8 cellular contexts compared by ENCODE assay signal in genomic region chr16:47142469-47143328, GRCh38. TPM values are rescaled to one million over a fixed set of nuclear protein-coding genes. Genes with fewer than 3 reads are reported as not detected.
DNase-seq lines count a peak whose midpoint lies in the region; ATAC-seq and TF ChIP-seq lines count a peak whose summit lies in the region.

No MANE protein-coding gene starts in this region.

- peak; percentile 6 to 31 (median 18) for DNase-seq in CD4-positive, CD25-positive, alpha-beta regulatory T cell
- peak in 1 of 2 experiments; percentile 32 for DNase-seq in HL-60 (ENCODE audit: low read depth in 1 of 2, low spot score in 1 of 2)
- peak; percentile 77 for DNase-seq in SK-N-SH
- DNase-seq in MCF 10A (ENCODE audit: unreplicated experiment) = peak; percentile 46
- no peak for DNase-seq in NCI-H774 (lab: John Stamatoyannopoulos, UW)

- peak overlapping the region; percentile 87 to 95 (median 91) for H3K4me3 Mint-ChIP-seq in CD4-positive, CD25-positive, alpha-beta regulatory T cell
- H3K4me3 Mint-ChIP-seq in MCF 10A (ENCODE audit: unreplicated experiment) = peak overlapping the region; percentile 80

- H4K20me1 ChIP-seq in SK-N-SH (ENCODE audit: insufficient read depth) = no peaks in the 10 kb centered on the region

- H3K27me3 Mint-ChIP-seq in CD4-positive, CD25-positive, alpha-beta regulatory T cell = peaks cover 12% of the 10 kb centered on the region
- no peaks in the 10 kb centered on the region for H3K27me3 Mint-ChIP-seq in MCF 10A (ENCODE audit: insufficient read depth, unreplicated experiment)

- H3K9me2 ChIP-seq in SK-N-SH = no peaks in the 10 kb centered on the region

- H3K27me3 ChIP-seq in CD4-positive, CD25-positive, alpha-beta regulatory T cell (ENCODE audit: control insufficient read depth, insufficient read depth, low read length) = peaks cover 7% of the 10 kb centered on the region
- H3K27me3 ChIP-seq in HL-60 (ENCODE audit: insufficient read depth, poor library complexity, severe bottlenecking) (no peaks in the 10 kb centered on the region), SK-N-SH (ENCODE audit: insufficient read depth) (no peaks in the 10 kb centered on the region), iPS-20b (ENCODE audit: insufficient read depth, low read length) (peaks cover 36% of the 10 kb centered on the region)

- no peak for ATAC-seq in CD4-positive, CD25-positive, alpha-beta regulatory T cell (ENCODE audit: low read depth in 2 of 2)
- ATAC-seq in GM19351 (IDR thresholded peaks at IDR 0.05; ENCODE audit: unreplicated experiment) = peak; percentile 2

- CTCF ChIA-PET in SK-N-SH (lab: Yijun Ruan, JAX) = interaction anchor here (0.8 to 6.3 kb wide), 55 partner anchors 10 to 1487 kb away, joined by 3 to 152 read pairs (median 5); partner anchors contain the start of genes ABCC12 and DNAJA2
- CTCF ChIA-PET in MCF 10A (lab: Yijun Ruan, JAX) = interaction anchor here (0.6 to 6.2 kb wide), 42 partner anchors 10 to 1468 kb away, joined by 3 to 51 read pairs (median 5); partner anchors contain the start of genes DNAJA2, ITFG1 and PHKB

- H3K9ac ChIP-seq in SK-N-SH = peak overlapping the region; percentile 74; the same call in 1 of the 2 replicates
- H3K9ac ChIP-seq in iPS-20b (ENCODE audit: low read depth, low read length) = peak overlapping the region; percentile 66; the same call in 1 of the 2 replicates

- H3K36me3 Mint-ChIP-seq in CD4-positive, CD25-positive, alpha-beta regulatory T cell = no peaks in the 10 kb centered on the region
- peaks cover 10% of the 10 kb centered on the region for H3K36me3 Mint-ChIP-seq in MCF 10A (ENCODE audit: insufficient read depth, unreplicated experiment)

- H3K4me2 ChIP-seq in SK-N-SH = peak overlapping the region; percentile 89

- H3K27ac Mint-ChIP-seq in CD4-positive, CD25-positive, alpha-beta regulatory T cell = peak overlapping the region; percentile 74 to 92 (median 84)
- peak overlapping the region; percentile 31 for H3K27ac Mint-ChIP-seq in MCF 10A (ENCODE audit: low read depth, unreplicated experiment)

- WGBS in SK-N-SH (ENCODE audit: low lambda C conversion rate) = 6% methylated on average over 19 of the region's 64 CpGs

- peaks cover 13% of the 10 kb centered on the region for H3F3A ChIP-seq in SK-N-SH (replicated peaks; ENCODE audit: insufficient read depth)

- no TSS peak for BruUV-seq in MCF 10A (replicated peaks; lab: Mats Ljungman, UMichigan)

- H3K4me3 ChIP-seq in CD4-positive, CD25-positive, alpha-beta regulatory T cell (ENCODE audit: low read depth, low read length) = peak overlapping the region; percentile 81
- H3K4me3 ChIP-seq in HL-60 (replicated peaks; ENCODE audit: insufficient read depth, low read length) (peak overlapping the region; percentile 85), SK-N-SH (ENCODE audit: low read depth in 2 of 2, low read length in 1 of 2) (peak overlapping the region; percentile 83 to 84), iPS-20b (ENCODE audit: low read length) (peak overlapping the region; percentile 70), skin epidermis (peak overlapping the region; percentile 44 to 74 (median 51))

- no peak for TF ChIP-seq EP300 in SK-N-SH (IDR thresholded peaks at IDR 0.05; ENCODE audit: borderline replicate concordance in 1 of 2, low read depth in 1 of 2, low read length in 1 of 2)

- POLR2A ChIA-PET in SK-N-SH (lab: Yijun Ruan, JAX) (interaction anchor here (0.6 to 2.5 kb wide), 6 partner anchors 12 to 1022 kb away, joined by 3 to 12 read pairs (median 3); no protein-coding TSS in a partner anchor), MCF 10A (lab: Yijun Ruan, JAX) (interaction anchor here (0.5 to 4.5 kb wide), 17 partner anchors 11 to 1465 kb away, joined by 3 to 50 read pairs (median 4); partner anchors contain the start of genes DNAJA2, ITFG1 and PHKB)

- peaks cover 54% of the 10 kb centered on the region for H3K79me2 ChIP-seq in SK-N-SH (ENCODE audit: insufficient read depth)

- peaks cover 31% of the 10 kb centered on the region for H3K4me1 ChIP-seq in CD4-positive, CD25-positive, alpha-beta regulatory T cell (ENCODE audit: control insufficient read depth, insufficient read depth, low read length, poor library complexity, severe bottlenecking)
- H3K4me1 ChIP-seq in SK-N-SH (ENCODE audit: control insufficient read depth in 1 of 2, insufficient read depth in 2 of 2, low read depth in 1 of 2, low read length in 1 of 2) (peaks cover 7 to 19% of the 10 kb centered on the region in 2 experiments; a peak in 2 of 4 replicates), iPS-20b (ENCODE audit: insufficient read depth, low read length) (peaks cover 4% of the 10 kb centered on the region; the same call in 1 of the 2 replicates)

- peak overlapping the region; percentile 79 for H2AFZ ChIP-seq in SK-N-SH (ENCODE audit: low read depth)

- H3K36me3 ChIP-seq in CD4-positive, CD25-positive, alpha-beta regulatory T cell (ENCODE audit: control insufficient read depth, insufficient read depth, low read length) = no peaks in the 10 kb centered on the region
- H3K36me3 ChIP-seq in SK-N-SH (replicated peaks in 1 of 2; ENCODE audit: control insufficient read depth in 1 of 2, insufficient read depth in 2 of 2, low read length in 1 of 2) (no peaks in the 10 kb centered on the region), iPS-20b (ENCODE audit: insufficient read depth, low read depth, low read length) (no peaks in the 10 kb centered on the region)

- peak overlapping the region; percentile 54 for H3K27ac ChIP-seq in CD4-positive, CD25-positive, alpha-beta regulatory T cell (ENCODE audit: insufficient read depth, low read length, poor library complexity, severe bottlenecking)
- H3K27ac ChIP-seq in HL-60 (replicated peaks) (peak overlapping the region; percentile 56), SK-N-SH (ENCODE audit: low read depth in 2 of 2, low read length in 1 of 2) (peak overlapping the region; percentile 54 to 85), iPS-20b (ENCODE audit: low read length) (no peak overlapping the region), skin epidermis (peak overlapping the region in 11 of 21 experiments; percentile 0 to 56 (median 31))

- TF ChIP-seq CTCF in HL-60 (IDR thresholded peaks at IDR 0.05; ENCODE audit: insufficient read depth, low read length) (no peak), SK-N-SH (IDR thresholded peaks at IDR 0.05) (no peak), MCF 10A (IDR thresholded peaks at IDR 0.05; ENCODE audit: unreplicated experiment) (no peak)

- H3K9me3 ChIP-seq in CD4-positive, CD25-positive, alpha-beta regulatory T cell (ENCODE audit: control insufficient read depth in 2 of 2, low read length in 2 of 2) = no peaks in the 10 kb centered on the region
- H3K9me3 ChIP-seq in SK-N-SH (no peaks in the 10 kb centered on the region), iPS-20b (ENCODE audit: insufficient read depth, low read depth, low read length) (no peaks in the 10 kb centered on the region)

- intact Hi-C loops in MCF 10A (cut with micrococcal nuclease) = loop anchor here (2.0 to 10.0 kb wide), 7 partner anchors 170 to 1470 kb away; partner anchors contain the start of genes DNAJA2, ITFG1, N4BP1 and PHKB

- no peaks in the 10 kb centered on the region for H3K9me3 Mint-ChIP-seq in CD4-positive, CD25-positive, alpha-beta regulatory T cell
- H3K9me3 Mint-ChIP-seq in MCF 10A (ENCODE audit: unreplicated experiment) = no peaks in the 10 kb centered on the region

- H3K4me1 Mint-ChIP-seq in CD4-positive, CD25-positive, alpha-beta regulatory T cell = peaks cover 14 to 27% (median 19%) of the 10 kb centered on the region in 4 donors
- H3K4me1 Mint-ChIP-seq in MCF 10A (ENCODE audit: insufficient read depth, unreplicated experiment) = peaks cover 24% of the 10 kb centered on the region

- TF ChIP-seq RAD21 in SK-N-SH (IDR thresholded peaks at IDR 0.05; ENCODE audit: low read length) = no peak

TF ChIP-seq in SK-N-SH, 30 proteins besides CTCF, POLR2A, EP300 and RAD21:
- TF ChIP-seq TEAD4 (IDR thresholded peaks at IDR 0.05; ENCODE audit: borderline replicate concordance, insufficient read depth) (no peak), MAX (IDR thresholded peaks at IDR 0.05; ENCODE audit: low read depth) (peak; percentile 15; the same call in 1 of the 2 replicates), JUND (IDR thresholded peaks at IDR 0.05) (no peak)

RNA-seq across cellular contexts. Expression of gene NETO2, which starts 1.0 kb away (rescaled TPM):
- 7.1 TPM for total RNA-seq in CD4-positive, CD25-positive, alpha-beta regulatory T cell
- polyA plus RNA-seq in CD4-positive, CD25-positive, alpha-beta regulatory T cell = 1 to 10 TPM; 4.6 to 9.2 (median 6.2) TPM
- 40.5 and 48.8 TPM in 2 replicates for polyA plus RNA-seq in SK-N-SH (2012; rRNA removed)
- 51.3 and 57.3 TPM in 2 replicates for polyA plus RNA-seq in SK-N-SH (2012; cell fraction: cytosol; rRNA removed)
- 34.6 and 35.4 TPM in 2 replicates for polyA plus RNA-seq in SK-N-SH (2012; cell fraction: nucleus; rRNA removed)
- total RNA-seq in MCF 10A (2022) = 37.1 and 40.8 TPM in 2 replicates
